Comparison of ENCODE assay signal across 11 cellular contexts in genomic region chr2:55923978-55924325, GRCh38. TPM values are rescaled to one million over a fixed set of nuclear protein-coding genes. Genes with fewer than 3 reads are reported as not detected.
DNase-seq lines count a peak whose midpoint lies in the region; FAIRE-seq and TF ChIP-seq lines count a peak whose summit lies in the region.
"Had no signal": no experiment of that assay in that cellular context is flagged by ENCODE, and none has a peak within 500 bp of the region (broad histone marks: within the 10 kb centered on the region; RNA-seq: fewer than 3 reads in every experiment).

No MANE protein-coding gene starts in this region.

- H2BK120ac ChIP-seq in H1 (replicated peaks; ENCODE audit: low read depth, low read length), result no peak overlapping the region

- H3K79me1 ChIP-seq in H1 (ENCODE audit: low read depth, low read length), result no peaks in the 10 kb centered on the region

- no peak for TF ChIP-seq CTCF in H1 (IDR thresholded peaks at IDR 0.05; ENCODE audit: control extremely low read depth in 1 of 3, insufficient read depth in 1 of 3, low read depth in 1 of 3, low read length in 3 of 3)
- no peak for TF ChIP-seq CTCF in lower leg skin (IDR thresholded peaks at IDR 0.05)

- 4% methylated on average over 9 of the region's 9 CpGs; no CpG with 5 or more reads in 1 of the 2 experiments for WGBS in H1 (ENCODE audit: extremely low coverage in 1 of 2, insufficient coverage in 1 of 2, insufficient read length in 1 of 2, insufficient replicate concordance in 2 of 2, low coverage in 1 of 2, low lambda C conversion rate in 2 of 2, missing lambda C conversion rate in 1 of 2), 2 experiments
- WGBS in lower leg skin, 2 donors, result 1 to 2% methylated on average over 9 of the region's 9 CpGs

- H2BK20ac ChIP-seq in H1 (ENCODE audit: low read length), result no peak overlapping the region

- H3K4ac ChIP-seq in H1 (replicated peaks; ENCODE audit: insufficient read length, low read depth, low read length), result no peak overlapping the region

- peak overlapping the region; percentile 40; the same call in 1 of the 2 replicates for H3K18ac ChIP-seq in H1 (ENCODE audit: extremely low read depth, low read length)

- H3K36me3 ChIP-seq in MG63 (no peaks in the 10 kb centered on the region; the same call in 1 of the 2 replicates), H1 (ENCODE audit: control insufficient read depth in 2 of 4, insufficient read depth in 4 of 4, low read length in 3 of 4) (no peaks in the 10 kb centered on the region), subcutaneous abdominal adipose tissue (ENCODE audit: control insufficient read depth in 5 of 5, insufficient read depth in 5 of 5, low read length in 5 of 5) (peaks cover 0 to 3% (median 2%) of the 10 kb centered on the region in 5 donors)
- no peaks in the 10 kb centered on the region for H3K36me3 ChIP-seq in CD8-positive, alpha-beta memory T cell (ENCODE audit: insufficient read depth, low read length)

- H3K4me1 ChIP-seq in H1 (replicated peaks in 1 of 4; ENCODE audit: control insufficient read depth in 3 of 4, insufficient read depth in 4 of 4, low read length in 3 of 4) (peaks cover 0 to 5% (median 3%) of the 10 kb centered on the region in 4 experiments; a peak in 3 of 7 replicates), subcutaneous abdominal adipose tissue (ENCODE audit: control insufficient read depth in 5 of 5, insufficient read depth in 5 of 5, low read length in 5 of 5) (peaks cover 0 to 43% (median 28%) of the 10 kb centered on the region in 5 donors)
- H3K4me1 ChIP-seq in CD8-positive, alpha-beta memory T cell (ENCODE audit: insufficient read depth, low read length), result no peaks in the 10 kb centered on the region

- H2AFZ ChIP-seq in H1 (ENCODE audit: low read length), result peak overlapping the region; percentile 95; the same call in 1 of the 2 replicates

- no peak for DNase-seq in MG63
- DNase-seq in H1 (ENCODE audit: low read depth in 1 of 2, low spot score in 2 of 2), result no peak
- no peak for DNase-seq in lower leg skin (ENCODE audit: low spot score in 2 of 2)
- DNase-seq in CD8-positive, alpha-beta memory T cell, result no peak
- DNase-seq in SKM-1 treated with dmso at 0.1 percent for 144 hours (lab: John Stamatoyannopoulos, UW; ENCODE audit: unreplicated experiment), result no peak
- no peak for DNase-seq in NCI-H1417 (lab: John Stamatoyannopoulos, UW)
- no peak for DNase-seq in NCI-H446 (lab: John Stamatoyannopoulos, UW)
- DNase-seq: GDM1, NCI-H2081 had no signal

- H2AK5ac ChIP-seq in H1 (ENCODE audit: low read depth, low read length), result no peak overlapping the region

- H3K9ac ChIP-seq in H1 (replicated peaks in 1 of 4; ENCODE audit: extremely low read depth in 1 of 4, low read depth in 3 of 4, low read length in 3 of 4) (peak overlapping the region in 1 of 4 experiments; percentile 2; a peak in 1 of 7 replicates), subcutaneous abdominal adipose tissue (ENCODE audit: low read length in 5 of 5) (peak overlapping the region in 2 of 5 donors; percentile 31 to 38)

- H4K91ac ChIP-seq in H1 (replicated peaks; ENCODE audit: insufficient read length, low read length), result no peak overlapping the region

- peaks cover 22 to 37% of the 10 kb centered on the region in 2 donors for H3K27me3 Mint-ChIP-seq in CD8-positive, alpha-beta memory T cell

- POLR2A ChIA-PET in H1 (lab: Charles Lee; ENCODE audit: partially characterized antibody), result interaction anchor here (1.5 kb wide), 1 partner anchor 19 kb away, joined by 3 read pairs; no protein-coding TSS in a partner anchor
- POLR2A ChIA-PET in CD8-positive, alpha-beta memory T cell (lab: Charles Lee), result no interaction called here

- no peak overlapping the region for H3K4me3 Mint-ChIP-seq in CD8-positive, alpha-beta memory T cell
- H3K4me3 Mint-ChIP-seq: activated naive CD4-positive, alpha-beta T cell treated with anti-CD3 and anti-CD28 coated beads, Interleukin-2, amount 10 ng/mL, durations not matched to agents 7 days and 5 days had no signal

- H3K27me3 ChIP-seq in MG63, result no peaks in the 10 kb centered on the region; the same call in 1 of the 2 replicates
- peaks cover 1 to 17% (median 11%) of the 10 kb centered on the region in 4 experiments for H3K27me3 ChIP-seq in H1 (replicated peaks in 1 of 4; ENCODE audit: control insufficient read depth in 3 of 4, extremely low read depth in 1 of 4, insufficient read depth in 3 of 4, low read length in 3 of 4)
- H3K27me3 ChIP-seq in subcutaneous abdominal adipose tissue (ENCODE audit: control insufficient read depth in 5 of 5, insufficient read depth in 4 of 5, low read length in 5 of 5), result peaks cover 0 to 13% (median 0%) of the 10 kb centered on the region in 5 donors
- H3K27me3 ChIP-seq in CD8-positive, alpha-beta memory T cell (ENCODE audit: insufficient read depth, low read length, poor library complexity, severe bottlenecking), result no peaks in the 10 kb centered on the region

- no peaks in the 10 kb centered on the region for H3K36me3 Mint-ChIP-seq in CD8-positive, alpha-beta memory T cell
- H3K36me3 Mint-ChIP-seq: activated naive CD4-positive, alpha-beta T cell treated with anti-CD3 and anti-CD28 coated beads, Interleukin-2, amount 10 ng/mL, durations not matched to agents 7 days and 5 days had no signal

- H4K5ac ChIP-seq in H1 (ENCODE audit: insufficient read length, low read depth, low read length), result no peak overlapping the region

- no peak for FAIRE-seq in H1 (lab: Jason Lieb, UNC)

- H2BK5ac ChIP-seq in H1 (ENCODE audit: low read depth, low read length), result no peak overlapping the region

- TF ChIP-seq EP300 in H1 (IDR thresholded peaks at IDR 0.05; ENCODE audit: borderline replicate concordance in 1 of 2, low read depth in 2 of 2, low read length in 2 of 2), result no peak

- H2BK15ac ChIP-seq in H1 (ENCODE audit: low read length), result no peak overlapping the region

- no peaks in the 10 kb centered on the region for H3K9me3 ChIP-seq in MG63
- H3K9me3 ChIP-seq in H1 (ENCODE audit: insufficient read depth in 2 of 2, low read depth in 1 of 2, low read length in 1 of 2), result no peaks in the 10 kb centered on the region
- H3K9me3 ChIP-seq in subcutaneous abdominal adipose tissue (ENCODE audit: control insufficient read depth in 5 of 5, low read length in 5 of 5), result no peaks in the 10 kb centered on the region
- no peaks in the 10 kb centered on the region for H3K9me3 ChIP-seq in CD8-positive, alpha-beta memory T cell (ENCODE audit: low read length)

- H3K4me1 Mint-ChIP-seq in CD8-positive, alpha-beta memory T cell, result peaks cover 0 to 12% (median 0%) of the 10 kb centered on the region in 3 donors
- H3K4me1 Mint-ChIP-seq: activated naive CD4-positive, alpha-beta T cell treated with anti-CD3 and anti-CD28 coated beads, Interleukin-2, amount 10 ng/mL, durations not matched to agents 7 days and 5 days had no signal

- H3K79me2 ChIP-seq in H1 (ENCODE audit: control insufficient read depth in 1 of 2, insufficient read depth in 2 of 2, low read length in 2 of 2), result no peaks in the 10 kb centered on the region

- H3K14ac ChIP-seq in H1 (ENCODE audit: insufficient read length), result no peak overlapping the region

- no peak overlapping the region for H3K23ac ChIP-seq in H1 (ENCODE audit: insufficient read length)

- no peaks in the 10 kb centered on the region for H4K20me1 ChIP-seq in H1 (replicated peaks in 1 of 2; ENCODE audit: control insufficient read depth in 1 of 2, insufficient read depth in 2 of 2, low read length in 2 of 2)

- no peak overlapping the region for H2BK12ac ChIP-seq in H1 (ENCODE audit: low read depth, low read length)

- H3K27ac Mint-ChIP-seq in CD8-positive, alpha-beta memory T cell, result no peak overlapping the region
- H3K27ac Mint-ChIP-seq: activated naive CD4-positive, alpha-beta T cell treated with anti-CD3 and anti-CD28 coated beads, Interleukin-2, amount 10 ng/mL, durations not matched to agents 7 days and 5 days had no signal

- H3K4me3 ChIP-seq in MG63, result peak overlapping the region; percentile 62
- peak overlapping the region; percentile 62 to 83 (median 72) for H3K4me3 ChIP-seq in H1 (ENCODE audit: extremely low read depth in 1 of 4, insufficient read depth in 2 of 4, low read depth in 3 of 4, low read length in 4 of 4)
- H3K4me3 ChIP-seq in lower leg skin (ENCODE audit: low read depth, poor library complexity, severe bottlenecking), result peak overlapping the region; percentile 53
- H3K4me3 ChIP-seq in subcutaneous abdominal adipose tissue (ENCODE audit: low read depth in 1 of 5, low read length in 5 of 5), result peak overlapping the region; percentile 59 to 96 (median 78)
- H3K4me3 ChIP-seq in CD8-positive, alpha-beta memory T cell (ENCODE audit: low read length), result no peak overlapping the region

- H3K4me2 ChIP-seq in H1 (ENCODE audit: insufficient read depth in 1 of 2, low read depth in 2 of 2, low read length in 2 of 2), result peak overlapping the region; percentile 97 to 98

- TF ChIP-seq POLR2A in H1 (IDR thresholded peaks at IDR 0.05; ENCODE audit: control extremely low read depth in 1 of 2, low read depth in 2 of 2, low read length in 2 of 2), result no peak
- no peak for TF ChIP-seq POLR2A in lower leg skin (IDR thresholded peaks at IDR 0.05)

- H3K9me3 Mint-ChIP-seq in CD8-positive, alpha-beta memory T cell, result peaks cover 0 to 8% (median 3%) of the 10 kb centered on the region in 5 donors
- H3K9me3 Mint-ChIP-seq: activated naive CD4-positive, alpha-beta T cell treated with anti-CD3 and anti-CD28 coated beads, Interleukin-2, amount 10 ng/mL, durations not matched to agents 7 days and 5 days had no signal

- 0 out of 2 replicates have a peak overlapping the region, but pooled peaks have one; percentile 9 for H4K8ac ChIP-seq in H1 (ENCODE audit: extremely low read depth, insufficient read depth, low read length)

- CTCF ChIA-PET in H1 (lab: Charles Lee; ENCODE audit: partially characterized antibody), result interaction anchor here (1.4 to 1.5 kb wide), 2 partner anchors 16 to 19 kb away, joined by 4 to 5 read pairs; no protein-coding TSS in a partner anchor
- CTCF ChIA-PET in CD8-positive, alpha-beta memory T cell (lab: Charles Lee), result no interaction called here

- no peak overlapping the region for H3K56ac ChIP-seq in H1 (replicated peaks; ENCODE audit: insufficient read length, low read depth, low read length)

- H3K27ac ChIP-seq in H1 (ENCODE audit: low read depth, low read length) (no peak overlapping the region), subcutaneous abdominal adipose tissue (ENCODE audit: low read depth, low read length) (peak overlapping the region; percentile 55)
- no peak overlapping the region for H3K27ac ChIP-seq in CD8-positive, alpha-beta memory T cell (ENCODE audit: low read depth, low read length)

- H3K23me2 ChIP-seq in H1 (ENCODE audit: low read depth, low read length), result peaks cover 15% of the 10 kb centered on the region

- no peak for TF ChIP-seq RAD21 in H1 (IDR thresholded peaks at IDR 0.05 in 1 of 2, conservative IDR thresholded peaks at IDR 0.05 in 1 of 2; ENCODE audit: low read depth in 2 of 2, low read length in 2 of 2)

- intact Hi-C loops in lower leg skin (cut with DNase I; ENCODE audit: low total_unique reads), result no loop called here

RNA-seq across cellular contexts. Expression of gene EFEMP1, which starts 0.4 kb away (rescaled TPM):
- 69.2 and 70.3 TPM in 2 replicates for total RNA-seq in MG63 (2014; rRNA removed; shearing (Covaris generic); ENCODE audit: low replicate concordance)
- total RNA-seq in H1 (2021; fragmentation: NEBNext Ultra II Directional; extraction: Animal tissue kit (Norgen Biotek cat#: 25700)), result 14.0 and 15.5 TPM in 2 replicates
- 19.7 and 23.2 TPM in 2 replicates for polyA plus RNA-seq in H1 (2011; rRNA removed)
- 19.7 TPM for polyA plus RNA-seq in H1 (2011; cell fraction: cytosol; rRNA removed)
- polyA plus RNA-seq in H1 (2011; cell fraction: nucleus; rRNA removed), result 24.6 TPM
- polyA plus RNA-seq in H1 (2012, experiment 1 of 2), result 15.1 to 17.3 TPM (median 16.2 TPM) in 4 replicates
- polyA plus RNA-seq in H1 (2012, experiment 2 of 2), result 1.8 TPM
- 33.8 TPM for polyA plus RNA-seq in H1 (2013, experiment 1 of 2)
- 30.4 TPM for polyA plus RNA-seq in H1 (2013, experiment 2 of 2)
- 40.5 and 49.6 TPM in 2 replicates for polyA minus RNA-seq in H1 (2011; rRNA and poly(A)+ RNA removed)
- polyA minus RNA-seq in H1 (2011; cell fraction: cytosol; rRNA and poly(A)+ RNA removed), result 20.1 TPM
- 35.7 TPM for polyA minus RNA-seq in H1 (2011; cell fraction: nucleus; rRNA and poly(A)+ RNA removed)
- 100 to 1,000 TPM in 2 of 4 donors, 10 to 100 TPM in 2; 86.2 to 113 (median 98.9) TPM for total RNA-seq in lower leg skin
- total RNA-seq in CD8-positive, alpha-beta memory T cell, result not detected
- polyA plus RNA-seq in CD8-positive, alpha-beta memory T cell, result not detected

Comparison
In these comparisons a context has a peak if more than half of its experiments do, and no peak if none do; other contexts are left out.
1. RNA of gene EFEMP1, which starts 0.4 kb away (total RNA-seq): 86.2 to 113 TPM in lower leg skin, 69.2 to 70.3 TPM in MG63 and 14.0 to 15.5 TPM in H1; not detected in CD8-positive, alpha-beta memory T cell; every median in the first group is over 10 times any median in the second.